Comparison of ENCODE assay signal across 21 cellular contexts in the genomic region with DNA sequence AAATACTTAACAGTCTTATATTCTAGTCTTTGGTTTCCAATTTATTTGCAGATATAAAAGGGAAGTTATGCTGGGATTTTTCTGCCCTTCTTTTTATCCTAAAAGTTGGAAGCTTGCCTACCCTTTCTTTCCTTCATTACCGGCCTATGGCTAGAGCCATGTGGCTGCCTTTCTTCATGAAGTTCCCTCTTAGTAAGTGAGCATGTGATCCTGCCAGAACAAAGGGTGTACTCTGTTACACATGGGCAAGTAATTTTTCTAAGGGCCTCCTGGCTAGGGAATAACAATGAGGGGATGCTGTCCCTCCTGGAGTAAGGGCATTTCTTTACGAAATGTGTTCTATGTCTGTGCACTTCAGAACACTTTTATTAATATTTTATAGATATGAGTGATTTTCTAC.
DNase-seq lines count a peak whose midpoint lies in the region; FAIRE-seq and TF ChIP-seq lines count a peak whose summit lies in the region.
"Had no signal": no experiment of that assay in that cellular context is flagged by ENCODE, and none has a peak within 500 bp of the region (broad histone marks: within the 10 kb centered on the region; RNA-seq: fewer than 3 reads in every experiment).

No MANE protein-coding gene starts in this region.

- H3K79me2 ChIP-seq in astrocyte (ENCODE audit: insufficient read depth, low read length): no peaks in the 10 kb centered on the region

- no peak overlapping the region for H3K27ac ChIP-seq in astrocyte (ENCODE audit: low read depth, low read length)
- H3K27ac ChIP-seq: 22Rv1, gastroesophageal sphincter, testis had no signal

- no peak overlapping the region for H2AFZ ChIP-seq in astrocyte (ENCODE audit: low read depth, low read length)

- H3K4me1 ChIP-seq in astrocyte (ENCODE audit: insufficient read depth, low read length): no peaks in the 10 kb centered on the region
- H3K4me1 ChIP-seq: testis had no signal

- H3K27me3 ChIP-seq in astrocyte (ENCODE audit: insufficient read depth, low read length): no peaks in the 10 kb centered on the region
- H3K27me3 ChIP-seq: gastroesophageal sphincter, testis had no signal

- H3K4me3 ChIP-seq in astrocyte (ENCODE audit: insufficient read depth, low read depth, low read length): no peak overlapping the region
- H3K4me3 ChIP-seq: gastroesophageal sphincter, testis had no signal

- H3K36me3 Mint-ChIP-seq in astrocyte (ENCODE audit: low read depth, unreplicated experiment): peaks cover 7% of the 10 kb centered on the region
- H3K36me3 Mint-ChIP-seq: natural killer cell treated with Interleukin-12 subunit alpha and Interleukin-12 subunit beta and Interleukin-15 and Interleukin-18, amount 100 ng/mL, for 72 hours had no signal

- no peak overlapping the region for H3K4me2 ChIP-seq in astrocyte (ENCODE audit: low read length)

- H3K9ac ChIP-seq in astrocyte (ENCODE audit: low read length): no peak overlapping the region

- no peak overlapping the region for H3K4me3 Mint-ChIP-seq in astrocyte (ENCODE audit: unreplicated experiment)
- H3K4me3 Mint-ChIP-seq: natural killer cell treated with Interleukin-12 subunit alpha and Interleukin-12 subunit beta and Interleukin-15 and Interleukin-18, amount 100 ng/mL, for 72 hours had no signal

- H3K9me3 Mint-ChIP-seq in astrocyte (ENCODE audit: unreplicated experiment): peaks cover 5% of the 10 kb centered on the region

- no peaks in the 10 kb centered on the region for H3K36me3 ChIP-seq in astrocyte (ENCODE audit: insufficient read depth, low read length)
- H3K36me3 ChIP-seq: gastroesophageal sphincter had no signal

- no peaks in the 10 kb centered on the region for H3K27me3 Mint-ChIP-seq in astrocyte (ENCODE audit: low read depth, unreplicated experiment)
- H3K27me3 Mint-ChIP-seq: progenitor cell of endocrine pancreas had no signal

- no peaks in the 10 kb centered on the region for H3K9me3 ChIP-seq in astrocyte (ENCODE audit: insufficient read depth, low read depth, low read length)
- H3K9me3 ChIP-seq: gastroesophageal sphincter, testis had no signal

- no peak overlapping the region for H3K27ac Mint-ChIP-seq in astrocyte (ENCODE audit: unreplicated experiment)
- H3K27ac Mint-ChIP-seq: natural killer cell treated with Interleukin-12 subunit alpha and Interleukin-12 subunit beta and Interleukin-15 and Interleukin-18, amount 100 ng/mL, for 72 hours had no signal

- peak; percentile 19 for DNase-seq in DMS 273 (lab: John Stamatoyannopoulos, UW; ENCODE audit: unreplicated experiment)
- no peak for DNase-seq in DMS 273 treated with DMSO at 0.1 percent for 48 hours (lab: John Stamatoyannopoulos, UW)
- peak; percentile 41 for DNase-seq in astrocyte (ENCODE audit: low read depth)
- peak; percentile 38 for DNase-seq in globus pallidus (ENCODE audit: low spot score)
- peak; percentile 72 for DNase-seq in renal cortical epithelial cell (ENCODE audit: low read depth)
- no peak for DNase-seq in glomerular visceral epithelial cell (ENCODE audit: extremely low spot score)
- DNase-seq in GM03348 (ENCODE audit: low spot score): no peak
- DNase-seq in CD1c-positive myeloid dendritic cell (ENCODE audit: extremely low spot score): no peak
- DNase-seq: GF-D8; mammary epithelial cell; NCI-H2107; stimulated activated CD4-positive, alpha-beta T cell treated with anti-CD3 and anti-CD28 coated beads, Interleukin-12 subunit alpha, Interleukin-12 subunit beta, amount 100 ng/mL, for 4 hours; testis had no signal

- H4K20me1 ChIP-seq in astrocyte (ENCODE audit: insufficient read depth, low read length): no peaks in the 10 kb centered on the region

- no peak for TF ChIP-seq CTCF in astrocyte (IDR thresholded peaks at IDR 0.05; ENCODE audit: insufficient read depth, low read depth, low read length)

- peaks cover 5% of the 10 kb centered on the region for H3K4me1 Mint-ChIP-seq in astrocyte (ENCODE audit: low read depth, unreplicated experiment)

- FAIRE-seq in astrocyte (lab: Jason Lieb, UNC): no peak
- FAIRE-seq: D721Med, endometrium, GM12891, RCC 7860 had no signal

Comparison
In these comparisons a context has a peak if more than half of its experiments do, and no peak if none do; other contexts are left out.
1. DNase-seq: peak in DMS 273 (single experiment), astrocyte (single experiment), globus pallidus (single experiment) and renal cortical epithelial cell (single experiment); none in DMS 273 treated with DMSO at 0.1 percent for 48 hours (single experiment), glomerular visceral epithelial cell (single experiment), GM03348 (single experiment) and CD1c-positive myeloid dendritic cell (single experiment).